Comparison of ENCODE assay signal across 10 cellular contexts in genomic region chr18:62697636-62698035, GRCh38.
"Had no signal": no experiment of that assay in that cellular context is flagged by ENCODE, and none has a peak within 500 bp of the region (broad histone marks: within the 10 kb centered on the region; RNA-seq: fewer than 3 reads in every experiment).

No MANE protein-coding gene starts in this region.

- H3K27ac ChIP-seq: GM23248, HL-60 had no signal

- FAIRE-seq: K562 had no signal

- DNase-seq: GM23248, GOT3, H7, HFFc6, IMR-90, KG1 had no signal

- ATAC-seq: HCT116, K562 had no signal

- H3K4me1 ChIP-seq: HAP-1 had no signal

- H3K36me3 ChIP-seq: HAP-1 had no signal

- H3K4me3 ChIP-seq: GM23248, HAP-1, K562 had no signal

- H3K9me3 ChIP-seq: HAP-1 had no signal

- H3K9ac ChIP-seq: GM23248 had no signal

- H2AFZ ChIP-seq: GM23248 had no signal
